In genomic region chr16:69386596-69386995, GRCh38 we compare ENCODE assay signal across 8 cellular contexts. TPM values are rescaled to one million over a fixed set of nuclear protein-coding genes. Genes with fewer than 3 reads are reported as not detected.
DNase-seq lines count a peak whose midpoint lies in the region; ATAC-seq and TF ChIP-seq lines count a peak whose summit lies in the region.

No MANE protein-coding gene starts in this region.

- peak overlapping the region; percentile 83 for H3K9ac ChIP-seq in Loucy (ENCODE audit: low read depth, low read length, poor library complexity, severe bottlenecking)

- no peaks in the 10 kb centered on the region for H3K9me3 Mint-ChIP-seq in osteocyte (ENCODE audit: unreplicated experiment)

- peaks cover 16% of the 10 kb centered on the region for H3K4me1 Mint-ChIP-seq in osteocyte (ENCODE audit: unreplicated experiment)

- DNase-seq in astrocyte of the hippocampus (ENCODE audit: low read depth, low spot score) = peak; percentile 46
- no peak for DNase-seq in osteocyte (ENCODE audit: extremely low spot score, unreplicated experiment)
- DNase-seq in NCI-H1092 (lab: John Stamatoyannopoulos, UW) = no peak
- DNase-seq in superior temporal gyrus (ENCODE audit: extremely low spot score) = no peak
- no peak for DNase-seq in NCI-H526 treated with DMSO at 0.1 percent for 48 hours (lab: John Stamatoyannopoulos, UW)

- peak overlapping the region; percentile 99 for H3K4me3 ChIP-seq in DOHH2 (ENCODE audit: low read length)
- H3K4me3 ChIP-seq in Loucy (ENCODE audit: low read length, poor library complexity, severe bottlenecking) = peak overlapping the region; percentile 79

- H3F3A ChIP-seq in DOHH2 (ENCODE audit: control insufficient read depth, insufficient read depth) (peaks cover 12% of the 10 kb centered on the region), Loucy (ENCODE audit: low read depth) (0 out of 2 replicates have a peak, but pooled peaks cover 3% of the 10 kb centered on the region)

- ATAC-seq in GM19395 (IDR thresholded peaks at IDR 0.05; ENCODE audit: unreplicated experiment) = no peak

- H3K27me3 Mint-ChIP-seq in osteocyte (ENCODE audit: unreplicated experiment) = no peaks in the 10 kb centered on the region

- no peak for TF ChIP-seq CTCF in DOHH2 (IDR thresholded peaks at IDR 0.05; ENCODE audit: low read depth, low read length, poor library complexity, severe bottlenecking)
- TF ChIP-seq CTCF in Loucy (conservative IDR thresholded peaks at IDR 0.05; ENCODE audit: low read length) = no peak
- TF ChIP-seq CTCF in osteocyte (IDR thresholded peaks at IDR 0.05) = no peak

- H3K79me2 ChIP-seq in DOHH2 (ENCODE audit: control insufficient read depth, low read length) = peaks cover 47% of the 10 kb centered on the region
- H3K79me2 ChIP-seq in Loucy (ENCODE audit: insufficient read depth, low read length) = peaks cover 52% of the 10 kb centered on the region

- peak overlapping the region; percentile 92 for H3K27ac Mint-ChIP-seq in osteocyte (ENCODE audit: unreplicated experiment)

- peaks cover 18% of the 10 kb centered on the region for H3K36me3 Mint-ChIP-seq in osteocyte (ENCODE audit: unreplicated experiment)

- H3K4me2 ChIP-seq in DOHH2 (ENCODE audit: low read length) = peak overlapping the region; percentile 50
- H3K4me2 ChIP-seq in Loucy (ENCODE audit: low read depth, low read length, poor library complexity, severe bottlenecking) = peak overlapping the region; percentile 64

- H4K20me1 ChIP-seq in DOHH2 (ENCODE audit: control insufficient read depth, insufficient read depth, low read depth, low read length) = peaks cover 4% of the 10 kb centered on the region; the same call in 1 of the 2 replicates
- H4K20me1 ChIP-seq in Loucy (ENCODE audit: insufficient read depth, low read length, poor library complexity, severe bottlenecking) = peaks cover 31% of the 10 kb centered on the region

- H3K9me2 ChIP-seq in DOHH2 (replicated peaks; ENCODE audit: control insufficient read depth, low read length) (no peaks in the 10 kb centered on the region), Loucy (replicated peaks; ENCODE audit: low read depth, low read length) (no peaks in the 10 kb centered on the region)

- no peak overlapping the region for H3K27ac ChIP-seq in DOHH2 (ENCODE audit: low read depth, low read length)

- peak overlapping the region; percentile 97 for H3K4me3 Mint-ChIP-seq in osteocyte (ENCODE audit: unreplicated experiment)

- peaks cover 38% of the 10 kb centered on the region for H3K36me3 ChIP-seq in DOHH2 (ENCODE audit: control insufficient read depth, low read length)
- H3K36me3 ChIP-seq in Loucy (ENCODE audit: insufficient read depth, low read length) = peaks cover 4% of the 10 kb centered on the region; the same call in 1 of the 2 replicates

- H2AFZ ChIP-seq in Loucy (ENCODE audit: low read length) = peak overlapping the region; percentile 99

- H3K27me3 ChIP-seq in DOHH2 (ENCODE audit: control insufficient read depth, low read length) = no peaks in the 10 kb centered on the region
- no peaks in the 10 kb centered on the region for H3K27me3 ChIP-seq in Loucy (ENCODE audit: insufficient read depth, low read length, poor library complexity, severe bottlenecking)

- H3K9me3 ChIP-seq in DOHH2 (ENCODE audit: control insufficient read depth, insufficient read depth, low read length) = no peaks in the 10 kb centered on the region
- H3K9me3 ChIP-seq in Loucy (ENCODE audit: insufficient read depth, low read depth, low read length) = no peaks in the 10 kb centered on the region

- H3K4me1 ChIP-seq in DOHH2 (ENCODE audit: control insufficient read depth, low read length) (peaks cover 35% of the 10 kb centered on the region), Loucy (ENCODE audit: insufficient read depth, low read length, poor library complexity, severe bottlenecking) (peaks cover 33% of the 10 kb centered on the region)

RNA-seq across cellular contexts. Expression of gene TERF2, which starts 0.8 kb away (rescaled TPM):
- 33.5 and 43.7 TPM in 2 replicates for total RNA-seq in osteocyte

RNA-seq across cellular contexts. Expression of gene TMED6, which starts 35.0 kb away (rescaled TPM):
- total RNA-seq in osteocyte = 0.40 and 0.94 TPM in 2 replicates

RNA-seq across cellular contexts. Expression of gene CYB5B, which starts 37.8 kb away (rescaled TPM):
- 69.8 and 74.2 TPM in 2 replicates for total RNA-seq in osteocyte

RNA-seq across cellular contexts. Expression of gene NIP7, which starts 47.0 kb away (rescaled TPM):
- total RNA-seq in osteocyte = 21.1 and 22.7 TPM in 2 replicates

RNA-seq across cellular contexts. Expression of gene COG8, which starts 47.2 kb away (rescaled TPM):
- 50.8 and 52.3 TPM in 2 replicates for total RNA-seq in osteocyte
